Comparison of ENCODE assay signal across 1 cellular context in the genomic region with DNA sequence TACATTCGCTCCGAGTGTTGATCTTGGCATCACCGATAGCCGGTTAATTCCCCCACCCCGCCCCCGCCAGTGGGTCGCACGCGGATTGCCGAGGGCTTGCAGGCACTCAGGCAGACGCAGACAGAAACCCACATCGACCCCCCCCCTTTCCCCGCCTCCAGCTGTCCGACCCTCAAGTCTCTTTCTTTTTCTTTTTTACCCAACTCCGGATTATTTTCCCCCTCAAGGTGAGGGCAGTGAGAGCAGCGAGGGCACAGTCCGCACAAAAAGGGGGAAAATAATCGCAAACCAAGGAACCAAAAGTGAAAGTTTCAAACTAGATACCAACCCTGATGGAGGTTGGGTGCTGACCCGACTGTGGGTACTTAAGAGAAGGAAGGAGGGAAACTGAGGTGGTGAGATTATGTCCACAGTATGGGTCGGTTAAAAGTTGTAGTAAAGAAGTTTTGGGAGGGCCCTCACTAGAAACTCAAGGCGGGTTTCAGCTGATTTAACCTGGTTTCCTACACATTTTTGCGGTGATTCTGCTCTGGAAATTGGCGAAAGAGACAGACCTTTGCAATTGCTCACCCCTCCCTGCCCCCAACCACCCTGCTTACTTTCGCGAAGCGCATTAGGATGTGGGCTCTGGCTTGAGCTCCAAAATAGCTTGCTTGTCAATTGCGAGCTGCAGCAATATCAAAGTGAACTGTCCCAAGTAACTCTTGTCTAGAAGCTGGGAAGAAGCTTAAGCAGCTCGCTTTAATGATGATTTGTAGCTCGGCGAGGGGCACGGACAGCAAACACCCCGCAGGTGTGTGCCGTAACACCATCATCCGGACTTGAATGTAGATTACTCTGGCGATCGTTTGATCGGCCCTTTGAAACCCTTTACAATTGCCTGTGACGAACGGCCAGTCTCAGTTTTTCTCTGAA.
TF ChIP-seq lines count a peak whose summit lies in the region.

No MANE protein-coding gene starts in this region.

TF ChIP-seq in GM23338, 12 proteins besides CTCF, POLR2A, EP300 and RAD21 (continued from another document):
- TF ChIP-seq, protein P1, sequence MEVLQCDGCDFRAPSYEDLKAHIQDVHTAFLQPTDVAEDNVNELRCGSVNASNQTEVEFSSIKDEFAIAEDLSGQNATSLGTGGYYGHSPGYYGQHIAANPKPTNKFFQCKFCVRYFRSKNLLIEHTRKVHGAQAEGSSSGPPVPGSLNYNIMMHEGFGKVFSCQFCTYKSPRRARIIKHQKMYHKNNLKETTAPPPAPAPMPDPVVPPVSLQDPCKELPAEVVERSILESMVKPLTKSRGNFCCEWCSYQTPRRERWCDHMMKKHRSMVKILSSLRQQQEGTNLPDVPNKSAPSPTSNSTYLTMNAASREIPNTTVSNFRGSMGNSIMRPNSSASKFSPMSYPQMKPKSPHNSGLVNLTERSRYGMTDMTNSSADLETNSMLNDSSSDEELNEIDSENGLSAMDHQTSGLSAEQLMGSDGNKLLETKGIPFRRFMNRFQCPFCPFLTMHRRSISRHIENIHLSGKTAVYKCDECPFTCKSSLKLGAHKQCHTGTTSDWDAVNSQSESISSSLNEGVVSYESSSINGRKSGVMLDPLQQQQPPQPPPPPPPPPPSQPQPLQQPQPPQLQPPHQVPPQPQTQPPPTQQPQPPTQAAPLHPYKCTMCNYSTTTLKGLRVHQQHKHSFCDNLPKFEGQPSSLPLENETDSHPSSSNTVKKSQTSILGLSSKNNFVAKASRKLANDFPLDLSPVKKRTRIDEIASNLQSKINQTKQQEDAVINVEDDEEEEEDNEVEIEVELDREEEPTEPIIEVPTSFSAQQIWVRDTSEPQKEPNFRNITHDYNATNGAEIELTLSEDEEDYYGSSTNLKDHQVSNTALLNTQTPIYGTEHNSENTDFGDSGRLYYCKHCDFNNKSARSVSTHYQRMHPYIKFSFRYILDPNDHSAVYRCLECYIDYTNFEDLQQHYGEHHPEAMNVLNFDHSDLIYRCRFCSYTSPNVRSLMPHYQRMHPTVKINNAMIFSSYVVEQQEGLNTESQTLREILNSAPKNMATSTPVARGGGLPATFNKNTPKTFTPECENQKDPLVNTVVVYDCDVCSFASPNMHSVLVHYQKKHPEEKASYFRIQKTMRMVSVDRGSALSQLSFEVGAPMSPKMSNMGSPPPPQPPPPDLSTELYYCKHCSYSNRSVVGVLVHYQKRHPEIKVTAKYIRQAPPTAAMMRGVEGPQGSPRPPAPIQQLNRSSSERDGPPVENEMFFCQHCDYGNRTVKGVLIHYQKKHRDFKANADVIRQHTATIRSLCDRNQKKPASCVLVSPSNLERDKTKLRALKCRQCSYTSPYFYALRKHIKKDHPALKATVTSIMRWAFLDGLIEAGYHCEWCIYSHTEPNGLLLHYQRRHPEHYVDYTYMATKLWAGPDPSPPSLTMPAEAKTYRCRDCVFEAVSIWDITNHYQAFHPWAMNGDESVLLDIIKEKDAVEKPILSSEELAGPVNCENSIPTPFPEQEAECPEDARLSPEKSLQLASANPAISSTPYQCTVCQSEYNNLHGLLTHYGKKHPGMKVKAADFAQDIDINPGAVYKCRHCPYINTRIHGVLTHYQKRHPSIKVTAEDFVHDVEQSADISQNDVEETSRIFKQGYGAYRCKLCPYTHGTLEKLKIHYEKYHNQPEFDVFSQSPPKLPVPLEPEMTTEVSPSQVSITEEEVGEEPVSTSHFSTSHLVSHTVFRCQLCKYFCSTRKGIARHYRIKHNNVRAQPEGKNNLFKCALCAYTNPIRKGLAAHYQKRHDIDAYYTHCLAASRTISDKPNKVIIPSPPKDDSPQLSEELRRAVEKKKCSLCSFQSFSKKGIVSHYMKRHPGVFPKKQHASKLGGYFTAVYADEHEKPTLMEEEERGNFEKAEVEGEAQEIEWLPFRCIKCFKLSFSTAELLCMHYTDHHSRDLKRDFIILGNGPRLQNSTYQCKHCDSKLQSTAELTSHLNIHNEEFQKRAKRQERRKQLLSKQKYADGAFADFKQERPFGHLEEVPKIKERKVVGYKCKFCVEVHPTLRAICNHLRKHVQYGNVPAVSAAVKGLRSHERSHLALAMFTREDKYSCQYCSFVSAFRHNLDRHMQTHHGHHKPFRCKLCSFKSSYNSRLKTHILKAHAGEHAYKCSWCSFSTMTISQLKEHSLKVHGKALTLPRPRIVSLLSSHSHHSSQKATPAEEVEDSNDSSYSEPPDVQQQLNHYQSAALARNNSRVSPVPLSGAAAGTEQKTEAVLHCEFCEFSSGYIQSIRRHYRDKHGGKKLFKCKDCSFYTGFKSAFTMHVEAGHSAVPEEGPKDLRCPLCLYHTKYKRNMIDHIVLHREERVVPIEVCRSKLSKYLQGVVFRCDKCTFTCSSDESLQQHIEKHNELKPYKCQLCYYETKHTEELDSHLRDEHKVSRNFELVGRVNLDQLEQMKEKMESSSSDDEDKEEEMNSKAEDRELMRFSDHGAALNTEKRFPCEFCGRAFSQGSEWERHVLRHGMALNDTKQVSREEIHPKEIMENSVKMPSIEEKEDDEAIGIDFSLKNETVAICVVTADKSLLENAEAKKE (CRISPR knock-in tag; IDR thresholded peaks at IDR 0.05): no peak
- TF ChIP-seq ZNF331 (CRISPR knock-in tag; IDR thresholded peaks at IDR 0.05; ENCODE audit: low read depth): no peak
- TF ChIP-seq CREB1 (CRISPR knock-in tag; IDR thresholded peaks at IDR 0.05; ENCODE audit: low read depth): 0 out of 2 replicates have a peak, but pooled peaks have one; percentile 7
- TF ChIP-seq, protein P2, sequence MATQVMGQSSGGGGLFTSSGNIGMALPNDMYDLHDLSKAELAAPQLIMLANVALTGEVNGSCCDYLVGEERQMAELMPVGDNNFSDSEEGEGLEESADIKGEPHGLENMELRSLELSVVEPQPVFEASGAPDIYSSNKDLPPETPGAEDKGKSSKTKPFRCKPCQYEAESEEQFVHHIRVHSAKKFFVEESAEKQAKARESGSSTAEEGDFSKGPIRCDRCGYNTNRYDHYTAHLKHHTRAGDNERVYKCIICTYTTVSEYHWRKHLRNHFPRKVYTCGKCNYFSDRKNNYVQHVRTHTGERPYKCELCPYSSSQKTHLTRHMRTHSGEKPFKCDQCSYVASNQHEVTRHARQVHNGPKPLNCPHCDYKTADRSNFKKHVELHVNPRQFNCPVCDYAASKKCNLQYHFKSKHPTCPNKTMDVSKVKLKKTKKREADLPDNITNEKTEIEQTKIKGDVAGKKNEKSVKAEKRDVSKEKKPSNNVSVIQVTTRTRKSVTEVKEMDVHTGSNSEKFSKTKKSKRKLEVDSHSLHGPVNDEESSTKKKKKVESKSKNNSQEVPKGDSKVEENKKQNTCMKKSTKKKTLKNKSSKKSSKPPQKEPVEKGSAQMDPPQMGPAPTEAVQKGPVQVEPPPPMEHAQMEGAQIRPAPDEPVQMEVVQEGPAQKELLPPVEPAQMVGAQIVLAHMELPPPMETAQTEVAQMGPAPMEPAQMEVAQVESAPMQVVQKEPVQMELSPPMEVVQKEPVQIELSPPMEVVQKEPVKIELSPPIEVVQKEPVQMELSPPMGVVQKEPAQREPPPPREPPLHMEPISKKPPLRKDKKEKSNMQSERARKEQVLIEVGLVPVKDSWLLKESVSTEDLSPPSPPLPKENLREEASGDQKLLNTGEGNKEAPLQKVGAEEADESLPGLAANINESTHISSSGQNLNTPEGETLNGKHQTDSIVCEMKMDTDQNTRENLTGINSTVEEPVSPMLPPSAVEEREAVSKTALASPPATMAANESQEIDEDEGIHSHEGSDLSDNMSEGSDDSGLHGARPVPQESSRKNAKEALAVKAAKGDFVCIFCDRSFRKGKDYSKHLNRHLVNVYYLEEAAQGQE (IDR thresholded peaks at IDR 0.05; ENCODE audit: unreplicated experiment): no peak
- TF ChIP-seq, protein P3, sequence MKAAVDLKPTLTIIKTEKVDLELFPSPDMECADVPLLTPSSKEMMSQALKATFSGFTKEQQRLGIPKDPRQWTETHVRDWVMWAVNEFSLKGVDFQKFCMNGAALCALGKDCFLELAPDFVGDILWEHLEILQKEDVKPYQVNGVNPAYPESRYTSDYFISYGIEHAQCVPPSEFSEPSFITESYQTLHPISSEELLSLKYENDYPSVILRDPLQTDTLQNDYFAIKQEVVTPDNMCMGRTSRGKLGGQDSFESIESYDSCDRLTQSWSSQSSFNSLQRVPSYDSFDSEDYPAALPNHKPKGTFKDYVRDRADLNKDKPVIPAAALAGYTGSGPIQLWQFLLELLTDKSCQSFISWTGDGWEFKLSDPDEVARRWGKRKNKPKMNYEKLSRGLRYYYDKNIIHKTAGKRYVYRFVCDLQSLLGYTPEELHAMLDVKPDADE (IDR thresholded peaks at IDR 0.05): no peak
- TF ChIP-seq EZH2 (IDR thresholded peaks at IDR 0.05; ENCODE audit: low read depth, unreplicated experiment): peak; percentile 36
- TF ChIP-seq POLR2AphosphoS5 (IDR thresholded peaks at IDR 0.05; ENCODE audit: low read depth): no peak
- no peak for TF ChIP-seq JUNB (IDR thresholded peaks at IDR 0.05; ENCODE audit: unreplicated experiment)
- no peak for TF ChIP-seq STAT1 (IDR thresholded peaks at IDR 0.05; ENCODE audit: unreplicated experiment)
